Comparison of ENCODE assay signal across 24 cellular contexts in genomic region chr2:51994123-51994788, GRCh38.
DNase-seq lines count a peak whose midpoint lies in the region; ATAC-seq and TF ChIP-seq lines count a peak whose summit lies in the region.
"Had no signal": no experiment of that assay in that cellular context is flagged by ENCODE, and none has a peak within 500 bp of the region (broad histone marks: within the 10 kb centered on the region; RNA-seq: fewer than 3 reads in every experiment).

No MANE protein-coding gene starts in this region.

- H3K9me2 ChIP-seq in GM23338 (ENCODE audit: insufficient read depth) = no peaks in the 10 kb centered on the region

- no peak overlapping the region for H3K4me2 ChIP-seq in GM23338

- H3K27me3 ChIP-seq in GM23338 (ENCODE audit: insufficient read depth) = no peaks in the 10 kb centered on the region
- H3K27me3 ChIP-seq: BE2C, brain microvascular endothelial cell, gastrocnemius medialis, left lung, stomach, upper lobe of left lung had no signal

- peaks cover 16% of the 10 kb centered on the region for H3K4me1 Mint-ChIP-seq in GM23338
- H3K4me1 Mint-ChIP-seq: activated T-helper 17 cell treated with anti-CD3 and anti-CD28 coated beads, Interleukin-2, amount 50 U/mL, for 72 hours; neural crest cell had no signal

- no peaks in the 10 kb centered on the region for H3K36me3 ChIP-seq in GM23338 (ENCODE audit: insufficient read depth)
- H3K36me3 ChIP-seq: BE2C, brain microvascular endothelial cell, gastrocnemius medialis, HAP-1, left lung, stomach, upper lobe of left lung had no signal

- no peak overlapping the region for H3K27ac Mint-ChIP-seq in GM23338
- H3K27ac Mint-ChIP-seq: activated T-helper 17 cell treated with anti-CD3 and anti-CD28 coated beads, Interleukin-2, amount 50 U/mL, for 72 hours had no signal

- peaks cover 7% of the 10 kb centered on the region for H3K27me3 Mint-ChIP-seq in GM23338 (ENCODE audit: insufficient read depth, low read depth, poor library complexity)
- H3K27me3 Mint-ChIP-seq: activated T-helper 17 cell treated with anti-CD3 and anti-CD28 coated beads, Interleukin-2, amount 50 U/mL, for 72 hours had no signal

- DNase-seq in DMS 273 (lab: John Stamatoyannopoulos, UW; ENCODE audit: unreplicated experiment) (peak; percentile 16), DMS 273 treated with DMSO at 0.1 percent for 48 hours (lab: John Stamatoyannopoulos, UW) (no peak), GM23338 (ENCODE audit: low spot score) (no peak), NCI-H345 (lab: John Stamatoyannopoulos, UW) (peak; percentile 93), fibroblast of the aortic adventitia (ENCODE audit: low read depth) (peak; percentile 13), HK-2 (ENCODE audit: unreplicated experiment) (no peak)
- DNase-seq in activated CD4-positive, alpha-beta T cell treated with anti-CD3 and anti-CD28 coated beads, Interleukin-2, amount 50 U/mL, for 4 hours = no peak
- DNase-seq: BE2C; brain microvascular endothelial cell; COR-L47; gastrocnemius medialis; GDM1; left lung; NCI-H1694; stimulated activated CD4-positive, alpha-beta T cell treated with anti-CD3 and anti-CD28 coated beads, Interleukin-4, amount 100 ng/mL, for 24 hours; stomach; upper lobe of left lung had no signal

- no peaks in the 10 kb centered on the region for H3K79me2 ChIP-seq in GM23338 (replicated peaks; ENCODE audit: insufficient read depth)

- H3K9me3 Mint-ChIP-seq in GM23338 = peaks cover 14% of the 10 kb centered on the region; the same call in 2 of the 3 replicates

- ATAC-seq in GM23338 (no peak), GM21717 (IDR thresholded peaks at IDR 0.05; ENCODE audit: unreplicated experiment) (no peak)
- ATAC-seq: activated T-helper 17 cell treated with anti-CD3 and anti-CD28 coated beads, Interleukin-2, amount 50 U/mL, for 72 hours; gastrocnemius medialis; HepG2; left lung; Panc1 had no signal

- H3K4me3 Mint-ChIP-seq in GM23338 = no peak overlapping the region
- H3K4me3 Mint-ChIP-seq: activated T-helper 17 cell treated with anti-CD3 and anti-CD28 coated beads, Interleukin-2, amount 50 U/mL, for 72 hours; neural crest cell had no signal

- H3K4me1 ChIP-seq in GM23338 (ENCODE audit: insufficient read depth) = peaks cover 10% of the 10 kb centered on the region
- H3K4me1 ChIP-seq: BE2C, gastrocnemius medialis, left lung, stomach, upper lobe of left lung had no signal

- H3K27ac ChIP-seq in GM23338 (ENCODE audit: low read depth) = no peak overlapping the region
- H3K27ac ChIP-seq: 22Rv1, gastrocnemius medialis, left lung, stomach, upper lobe of left lung had no signal

- no peak overlapping the region for H3K4me3 ChIP-seq in GM23338
- H3K4me3 ChIP-seq in fibroblast of the aortic adventitia (ENCODE audit: low read depth, low read length) = no peak overlapping the region
- H3K4me3 ChIP-seq: gastrocnemius medialis, HAP-1, left lung, stomach, upper lobe of left lung had no signal

- no peak for TF ChIP-seq CTCF in GM23338 (conservative IDR thresholded peaks at IDR 0.05; ENCODE audit: low read depth in 2 of 2)
- TF ChIP-seq CTCF in fibroblast of the aortic adventitia (IDR thresholded peaks at IDR 0.05; ENCODE audit: insufficient read depth, low read length) = no peak

- H2AFZ ChIP-seq in GM23338 = 0 out of 2 replicates have a peak overlapping the region, but pooled peaks have one; percentile 34

- H4K20me1 ChIP-seq in GM23338 (replicated peaks; ENCODE audit: insufficient read depth) = no peaks in the 10 kb centered on the region

- H3K36me3 Mint-ChIP-seq in GM23338 (ENCODE audit: low read depth) = peaks cover 22% of the 10 kb centered on the region

- H3F3A ChIP-seq in GM23338 (replicated peaks; ENCODE audit: low read depth) = no peaks in the 10 kb centered on the region

TF ChIP-seq in GM23338, 12 proteins besides CTCF, POLR2A, EP300 and RAD21:
- TF ChIP-seq EZH2 (IDR thresholded peaks at IDR 0.05; ENCODE audit: low read depth, unreplicated experiment) = no peak
- TF ChIP-seq CREB1 (CRISPR knock-in tag; IDR thresholded peaks at IDR 0.05; ENCODE audit: low read depth) = no peak
- TF ChIP-seq, protein P1, sequence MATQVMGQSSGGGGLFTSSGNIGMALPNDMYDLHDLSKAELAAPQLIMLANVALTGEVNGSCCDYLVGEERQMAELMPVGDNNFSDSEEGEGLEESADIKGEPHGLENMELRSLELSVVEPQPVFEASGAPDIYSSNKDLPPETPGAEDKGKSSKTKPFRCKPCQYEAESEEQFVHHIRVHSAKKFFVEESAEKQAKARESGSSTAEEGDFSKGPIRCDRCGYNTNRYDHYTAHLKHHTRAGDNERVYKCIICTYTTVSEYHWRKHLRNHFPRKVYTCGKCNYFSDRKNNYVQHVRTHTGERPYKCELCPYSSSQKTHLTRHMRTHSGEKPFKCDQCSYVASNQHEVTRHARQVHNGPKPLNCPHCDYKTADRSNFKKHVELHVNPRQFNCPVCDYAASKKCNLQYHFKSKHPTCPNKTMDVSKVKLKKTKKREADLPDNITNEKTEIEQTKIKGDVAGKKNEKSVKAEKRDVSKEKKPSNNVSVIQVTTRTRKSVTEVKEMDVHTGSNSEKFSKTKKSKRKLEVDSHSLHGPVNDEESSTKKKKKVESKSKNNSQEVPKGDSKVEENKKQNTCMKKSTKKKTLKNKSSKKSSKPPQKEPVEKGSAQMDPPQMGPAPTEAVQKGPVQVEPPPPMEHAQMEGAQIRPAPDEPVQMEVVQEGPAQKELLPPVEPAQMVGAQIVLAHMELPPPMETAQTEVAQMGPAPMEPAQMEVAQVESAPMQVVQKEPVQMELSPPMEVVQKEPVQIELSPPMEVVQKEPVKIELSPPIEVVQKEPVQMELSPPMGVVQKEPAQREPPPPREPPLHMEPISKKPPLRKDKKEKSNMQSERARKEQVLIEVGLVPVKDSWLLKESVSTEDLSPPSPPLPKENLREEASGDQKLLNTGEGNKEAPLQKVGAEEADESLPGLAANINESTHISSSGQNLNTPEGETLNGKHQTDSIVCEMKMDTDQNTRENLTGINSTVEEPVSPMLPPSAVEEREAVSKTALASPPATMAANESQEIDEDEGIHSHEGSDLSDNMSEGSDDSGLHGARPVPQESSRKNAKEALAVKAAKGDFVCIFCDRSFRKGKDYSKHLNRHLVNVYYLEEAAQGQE (IDR thresholded peaks at IDR 0.05; ENCODE audit: unreplicated experiment) = no peak
TF ChIP-seq in GM23338: peak in this region for 0.

Comparison
In these comparisons a context has a peak if more than half of its experiments do, and no peak if none do; other contexts are left out.
1. DNase-seq: peak in DMS 273 (single experiment), NCI-H345 (single experiment) and fibroblast of the aortic adventitia (single experiment); none in DMS 273 treated with DMSO at 0.1 percent for 48 hours (single experiment), GM23338 (single experiment), activated CD4-positive, alpha-beta T cell treated with anti-CD3 and anti-CD28 coated beads, Interleukin-2, amount 50 U/mL, for 4 hours (0 of 2) and HK-2 (single experiment).